Comparison of ENCODE assay signal across 8 cellular contexts in genomic region chrX:118345401-118346257, GRCh38. TPM values are rescaled to one million over a fixed set of nuclear protein-coding genes. Genes with fewer than 3 reads are reported as not detected.
A peak's percentile ranks its signal among the peaks of the same experiment; 100 is the strongest.
DNase-seq lines count a peak whose midpoint lies in the region; FAIRE-seq and TF ChIP-seq lines count a peak whose summit lies in the region.

TSS of gene WDR44 (plus strand) at chrX:118346106. CDS start at chrX:118346504, 398 bp downstream.

- no peak for TF ChIP-seq CTCF in HFFc6 (IDR thresholded peaks at IDR 0.05)
- no peak for TF ChIP-seq CTCF in NB4 (IDR thresholded peaks at IDR 0.05; ENCODE audit: low read depth, low read length)
- no peak for TF ChIP-seq CTCF in neutrophil (IDR thresholded peaks at IDR 0.05)

- H3K27ac Mint-ChIP-seq in HFFc6: peak within 1 kb of the TSS; percentile 94
- peak within 1 kb of the TSS; percentile 99 for H3K27ac Mint-ChIP-seq in activated naive CD4-positive, alpha-beta T cell treated with anti-CD3 and anti-CD28 coated beads, Interleukin-2, amount 10 ng/mL, durations not matched to agents 7 days and 5 days

- H3K9me3 Mint-ChIP-seq in HFFc6: no peaks in the 10 kb centered on the region
- H3K9me3 Mint-ChIP-seq in activated naive CD4-positive, alpha-beta T cell treated with anti-CD3 and anti-CD28 coated beads, Interleukin-2, amount 10 ng/mL, durations not matched to agents 7 days and 5 days: no peaks in the 10 kb centered on the region

- H3K4me1 Mint-ChIP-seq in HFFc6 (ENCODE audit: low read depth): peaks cover 26% of the 10 kb centered on the region
- H3K4me1 Mint-ChIP-seq in activated naive CD4-positive, alpha-beta T cell treated with anti-CD3 and anti-CD28 coated beads, Interleukin-2, amount 10 ng/mL, durations not matched to agents 7 days and 5 days: peaks cover 35% of the 10 kb centered on the region

- CTCF ChIA-PET in activated naive CD4-positive, alpha-beta T cell treated with anti-CD3 and anti-CD28 coated beads, Interleukin-2, amount 10 ng/mL, durations not matched to agents 7 days and 5 days (lab: Charles Lee): no interaction called here

- DNase-seq in GM04503 (ENCODE audit: low read depth) (peak; percentile 64), HFFc6 (peak; percentile 90), NB4 (ENCODE audit: low read depth) (peak; percentile 95), SK-N-MC (ENCODE audit: low read depth, low spot score) (peak; percentile 55), frontal cortex (ENCODE audit: low spot score in 2 of 2) (peak; percentile 57 to 86), substantia nigra (lab: John Stamatoyannopoulos, UW) (peak; percentile 45 to 93 (median 84))
- peak; percentile 94 for DNase-seq in activated naive CD4-positive, alpha-beta T cell treated with anti-CD3 and anti-CD28 coated beads, Interleukin-2, amount 10 ng/mL, durations not matched to agents 7 days and 5 days

- peak; percentile 90 for TF ChIP-seq POLR2A in NB4 (IDR thresholded peaks at IDR 0.05; ENCODE audit: extremely low read depth, insufficient read length)

- no peak for FAIRE-seq in frontal cortex (lab: Jason Lieb, UNC)

- H3K27me3 Mint-ChIP-seq in HFFc6 (ENCODE audit: insufficient read depth): no peaks in the 10 kb centered on the region
- H3K27me3 Mint-ChIP-seq in activated naive CD4-positive, alpha-beta T cell treated with anti-CD3 and anti-CD28 coated beads, Interleukin-2, amount 10 ng/mL, durations not matched to agents 7 days and 5 days: no peaks in the 10 kb centered on the region

- H3K4me3 Mint-ChIP-seq in HFFc6: peak within 1 kb of the TSS; percentile 98
- H3K4me3 Mint-ChIP-seq in activated naive CD4-positive, alpha-beta T cell treated with anti-CD3 and anti-CD28 coated beads, Interleukin-2, amount 10 ng/mL, durations not matched to agents 7 days and 5 days: peak within 1 kb of the TSS; percentile 97

- H3K36me3 ChIP-seq in SK-N-MC (ENCODE audit: insufficient read depth, low read length) (no peaks in the 10 kb centered on the region), neutrophil (no peaks in the 10 kb centered on the region)

- H3K36me3 Mint-ChIP-seq in HFFc6 (ENCODE audit: low read depth): no peaks in the 10 kb centered on the region
- no peaks in the 10 kb centered on the region for H3K36me3 Mint-ChIP-seq in activated naive CD4-positive, alpha-beta T cell treated with anti-CD3 and anti-CD28 coated beads, Interleukin-2, amount 10 ng/mL, durations not matched to agents 7 days and 5 days

- peak within 1 kb of the TSS; percentile 91 for H3K9ac ChIP-seq in SK-N-MC (ENCODE audit: insufficient read length)

- peak within 1 kb of the TSS; percentile 78 for H3K27ac ChIP-seq in SK-N-MC
- H3K27ac ChIP-seq in neutrophil: peak within 1 kb of the TSS; percentile 90
- H3K27ac ChIP-seq in substantia nigra (ENCODE audit: low read depth, low read length, poor library complexity, severe bottlenecking): peak within 1 kb of the TSS; percentile 80

- peak within 1 kb of the TSS; percentile 79 for H3K4me3 ChIP-seq in NB4 (ENCODE audit: low read depth, low read length)
- H3K4me3 ChIP-seq in SK-N-MC: peak within 1 kb of the TSS; percentile 84
- H3K4me3 ChIP-seq in neutrophil (ENCODE audit: low read depth in 1 of 2, low read length in 1 of 2): peak within 1 kb of the TSS; percentile 72 to 83

- H3K9me3 ChIP-seq in SK-N-MC (ENCODE audit: low read depth, low read length) (no peaks in the 10 kb centered on the region), neutrophil (no peaks in the 10 kb centered on the region)

- H3K27me3 ChIP-seq in neutrophil: no peaks in the 10 kb centered on the region

- peaks cover 31 to 38% of the 10 kb centered on the region in 2 experiments for H3K4me1 ChIP-seq in neutrophil (ENCODE audit: control insufficient read depth in 1 of 2, insufficient read depth in 1 of 2, low read depth in 1 of 2, low read length in 1 of 2)

RNA-seq across cellular contexts. Expression of gene WDR44, which starts in this region (rescaled TPM):
- total RNA-seq in HFFc6 (2021; fragmentation: NEBNext Ultra II Directional; extraction: Animal tissue kit (Norgen Biotek cat#: 25700)): 10 to 100 TPM; 20.4 to 25.8 (median 22.6) TPM
- 38.3 TPM for total RNA-seq in frontal cortex

Comparison
In these comparisons a context has a peak if more than half of its experiments do, and no peak if none do; other contexts are left out.
1. Peak in every context shown above with its lines: DNase-seq, H3K4me3 ChIP-seq and H3K27ac ChIP-seq.